1 cellular context compared by ENCODE assay signal in the genomic region with DNA sequence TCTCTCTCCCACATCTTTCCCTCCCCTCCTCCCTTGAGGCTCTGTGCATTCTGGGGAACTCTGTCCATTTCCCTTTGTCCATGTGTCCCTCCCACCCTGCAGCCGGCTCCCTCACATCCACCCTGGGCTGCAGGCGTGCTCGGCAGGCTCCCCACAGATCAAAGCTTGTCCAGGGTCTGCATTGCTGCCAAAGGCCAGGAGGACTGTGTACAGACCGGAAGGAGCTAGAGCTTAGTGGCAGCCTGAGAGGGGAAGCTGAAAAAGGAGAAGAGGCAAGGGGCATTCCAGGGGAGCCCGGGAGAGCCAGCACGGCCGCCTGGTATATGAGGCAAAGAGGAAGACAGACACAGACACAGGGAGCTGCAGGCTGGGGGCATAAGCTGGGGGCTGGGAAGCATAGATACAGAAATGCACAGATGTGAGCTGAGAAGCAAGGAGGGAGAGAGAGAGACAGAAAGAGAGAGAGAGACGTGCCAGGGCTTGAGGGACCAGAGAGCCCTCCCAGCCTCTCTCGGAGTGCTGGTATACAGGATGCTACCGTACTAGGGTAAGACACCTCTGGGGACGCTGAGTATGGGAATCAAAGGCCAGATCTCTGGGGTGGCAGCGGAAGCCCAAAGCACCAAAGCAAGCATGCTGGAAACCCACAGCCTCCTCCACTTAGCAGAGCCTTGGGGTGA.
TF ChIP-seq lines count a peak whose summit lies in the region.

No MANE protein-coding gene starts in this region.

TF ChIP-seq in SK-N-SH, 30 proteins besides CTCF, POLR2A, EP300 and RAD21 (continued from another document):
- TF ChIP-seq, protein P1, sequence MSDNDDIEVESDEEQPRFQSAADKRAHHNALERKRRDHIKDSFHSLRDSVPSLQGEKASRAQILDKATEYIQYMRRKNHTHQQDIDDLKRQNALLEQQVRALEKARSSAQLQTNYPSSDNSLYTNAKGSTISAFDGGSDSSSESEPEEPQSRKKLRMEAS (IDR thresholded peaks at IDR 0.05; ENCODE audit: low read depth), result no peak
